ENCODE assay signal across 11 cellular contexts in genomic region chr17:45428954-45429337, GRCh38. TPM values are rescaled to one million over a fixed set of nuclear protein-coding genes. Genes with fewer than 3 reads are reported as not detected.
DNase-seq lines count a peak whose midpoint lies in the region; ATAC-seq and TF ChIP-seq lines count a peak whose summit lies in the region.
"Had no signal": no experiment of that assay in that cellular context is flagged by ENCODE, and none has a peak within 500 bp of the region (broad histone marks: within the 10 kb centered on the region; RNA-seq: fewer than 3 reads in every experiment).

No MANE protein-coding gene starts in this region.

- peaks cover 69% of the 10 kb centered on the region for H3K27me3 ChIP-seq in cardiac muscle cell
- H3K27me3 ChIP-seq in heart right ventricle, result peaks cover 12 to 31% (median 27%) of the 10 kb centered on the region in 7 donors
- peaks cover 81% of the 10 kb centered on the region for H3K27me3 ChIP-seq in iPS-20b (ENCODE audit: insufficient read depth, low read length)
- H3K27me3 ChIP-seq in aorta (ENCODE audit: control insufficient read depth in 1 of 2, insufficient read depth in 2 of 2, low read length in 1 of 2), result no peaks in the 10 kb centered on the region

- intact Hi-C loops in heart right ventricle (cut with DNase I) (loop anchor here in 1 of 10 donors (5.0 kb wide), 1 partner anchor 37 kb away; no protein-coding TSS in a partner anchor), aorta (cut with DNase I) (no loop called here)

- ATAC-seq in heart right ventricle (no peak), aorta (ENCODE audit: low FRiP score) (no peak), GM19023 (IDR thresholded peaks at IDR 0.05; ENCODE audit: unreplicated experiment) (no peak)

- DNase-seq in cardiac muscle cell (ENCODE audit: low read depth in 1 of 2, low spot score in 1 of 2) (no peak), heart right ventricle (no peak), RPMI8226 (peak; percentile 77), aorta (peak; percentile 63), NCI-H2196 treated with DMSO at 0.1 percent for 48 hours (lab: John Stamatoyannopoulos, UW; ENCODE audit: unreplicated experiment) (no peak), NCI-H2081 treated with DMSO at 0.1 percent for 48 hours (lab: John Stamatoyannopoulos, UW) (no peak)
- DNase-seq: GOT3, NCI-H2029 treated with DMSO at 0.1 percent for 48 hours had no signal

- no peak for TF ChIP-seq CTCF in cardiac muscle cell (IDR thresholded peaks at IDR 0.05; ENCODE audit: low read depth, low read length)
- no peak for TF ChIP-seq CTCF in heart right ventricle (IDR thresholded peaks at IDR 0.05)

- H3K4me3 ChIP-seq in cardiac muscle cell (peak overlapping the region; percentile 12), heart right ventricle (peak overlapping the region in 1 of 10 donors; percentile 17), iPS-20b (ENCODE audit: low read length) (peak overlapping the region; percentile 9; the same call in 1 of the 2 replicates), aorta (ENCODE audit: low read length in 2 of 2) (no peak overlapping the region)

- H3K9me3 ChIP-seq in cardiac muscle cell (ENCODE audit: low read depth) (no peaks in the 10 kb centered on the region), heart right ventricle (no peaks in the 10 kb centered on the region), iPS-20b (ENCODE audit: insufficient read depth, low read depth, low read length) (no peaks in the 10 kb centered on the region), aorta (ENCODE audit: control insufficient read depth, low read length) (no peaks in the 10 kb centered on the region)
- H3K9me3 ChIP-seq: psoas muscle had no signal

- H3K9ac ChIP-seq in iPS-20b (ENCODE audit: low read depth, low read length), result no peak overlapping the region

- H3K36me3 ChIP-seq in cardiac muscle cell (no peaks in the 10 kb centered on the region), heart right ventricle (peaks cover 0 to 6% (median 0%) of the 10 kb centered on the region in 9 donors), iPS-20b (ENCODE audit: insufficient read depth, low read depth, low read length) (no peaks in the 10 kb centered on the region), aorta (ENCODE audit: control insufficient read depth in 1 of 2, insufficient read depth in 2 of 2, low read length in 1 of 2) (no peaks in the 10 kb centered on the region)

- H3K4me1 ChIP-seq in cardiac muscle cell (ENCODE audit: low read depth), result peaks cover 5% of the 10 kb centered on the region
- H3K4me1 ChIP-seq in heart right ventricle, result peaks cover 20 to 81% (median 67%) of the 10 kb centered on the region in 9 donors
- H3K4me1 ChIP-seq in iPS-20b (ENCODE audit: insufficient read depth, low read length), result peaks cover 5% of the 10 kb centered on the region; the same call in 1 of the 2 replicates
- no peaks in the 10 kb centered on the region for H3K4me1 ChIP-seq in aorta (ENCODE audit: control insufficient read depth in 1 of 2, insufficient read depth in 2 of 2, low read length in 2 of 2)

- WGBS in heart right ventricle, 2 donors, result 26 to 35% methylated on average over 15 of the region's 15 CpGs
- 12 to 20% methylated on average over 15 of the region's 15 CpGs for WGBS in aorta, 2 donors

- no peak overlapping the region for H3K27ac ChIP-seq in cardiac muscle cell
- H3K27ac ChIP-seq in heart right ventricle, result peak overlapping the region in 1 of 10 donors; percentile 75
- H3K27ac ChIP-seq in iPS-20b (ENCODE audit: low read length), result no peak overlapping the region
- H3K27ac ChIP-seq in aorta (ENCODE audit: low read depth in 1 of 2, low read length in 2 of 2), result no peak overlapping the region
- H3K27ac ChIP-seq: psoas muscle had no signal

RNA-seq across cellular contexts. Expression of gene ARHGAP27, which starts 3.7 kb away (rescaled TPM):
- total RNA-seq in cardiac muscle cell, result 14.7 and 17.7 TPM in 2 replicates
- polyA plus RNA-seq in cardiac muscle cell, result 5.6 and 12.3 TPM in 2 replicates
- 10 to 100 TPM; 15.2 to 46.9 (median 25.3) TPM for total RNA-seq in heart right ventricle
- polyA plus RNA-seq in heart right ventricle, result 10 to 100 TPM; 17.9 to 65.8 TPM
- total RNA-seq in aorta, result 10 to 100 TPM; 17.8 to 41.0 TPM
- 1 to 10 TPM; 5.4 to 9.4 TPM for polyA plus RNA-seq in aorta

Comparison
In these comparisons a context has a peak if more than half of its experiments do, and no peak if none do; other contexts are left out.
1. DNase-seq: peak in RPMI8226 (single experiment) and aorta (2 of 2); none in cardiac muscle cell (0 of 2), heart right ventricle (0 of 2), NCI-H2196 treated with DMSO at 0.1 percent for 48 hours (single experiment) and NCI-H2081 treated with DMSO at 0.1 percent for 48 hours (single experiment).
2. H3K4me3 ChIP-seq: peak in cardiac muscle cell (single experiment) and iPS-20b (single experiment); none in aorta (0 of 2).